Comparison of ENCODE assay signal across 8 cellular contexts in genomic region chr12:111599459-111600295, GRCh38. TPM values are rescaled to one million over a fixed set of nuclear protein-coding genes. Genes with fewer than 3 reads are reported as not detected.
DNase-seq lines count a peak whose midpoint lies in the region; ATAC-seq and TF ChIP-seq lines count a peak whose summit lies in the region.

No MANE protein-coding gene starts in this region.

- no peaks in the 10 kb centered on the region for H3K27me3 ChIP-seq in CD4-positive, CD25-positive, alpha-beta regulatory T cell (ENCODE audit: control insufficient read depth, insufficient read depth, low read length)
- H3K27me3 ChIP-seq in lung (ENCODE audit: control insufficient read depth, insufficient read depth), result no peaks in the 10 kb centered on the region

- peak overlapping the region; percentile 81 for H3K4me3 ChIP-seq in CD4-positive, CD25-positive, alpha-beta regulatory T cell (ENCODE audit: low read depth, low read length)
- H3K4me3 ChIP-seq in lung, result peak overlapping the region; percentile 85

- peak; percentile 73 to 81 for ATAC-seq in CD4-positive, CD25-positive, alpha-beta regulatory T cell (ENCODE audit: low read depth in 2 of 2)
- ATAC-seq in GM19438 (IDR thresholded peaks at IDR 0.05; ENCODE audit: low read depth, unreplicated experiment) (peak; percentile 59), HG03571 (IDR thresholded peaks at IDR 0.05; ENCODE audit: unreplicated experiment) (peak; percentile 60), lung (ENCODE audit: insufficient read depth, low FRiP score) (peak; percentile 81)

- 0 to 1% methylated on average over 55 to 57 of the region's 57 CpGs for WGBS in lung, 2 donors

- H3K27me3 Mint-ChIP-seq in CD4-positive, CD25-positive, alpha-beta regulatory T cell, result peaks cover 20% of the 10 kb centered on the region

- no peaks in the 10 kb centered on the region for H3K36me3 Mint-ChIP-seq in CD4-positive, CD25-positive, alpha-beta regulatory T cell

- no peak for TF ChIP-seq CTCF in lung (IDR thresholded peaks at IDR 0.05; ENCODE audit: control extremely low read depth, extremely low read depth)

- H3K27ac Mint-ChIP-seq in CD4-positive, CD25-positive, alpha-beta regulatory T cell, result peak overlapping the region; percentile 84 to 96 (median 93)

- DNase-seq in CD4-positive, CD25-positive, alpha-beta regulatory T cell, result peak; percentile 83 to 90 (median 88)
- DNase-seq in NCI-H82 treated with DMSO at 0.1 percent for 48 hours (lab: John Stamatoyannopoulos, UW; ENCODE audit: unreplicated experiment), result peak; percentile 83
- peak; percentile 34 to 76 for DNase-seq in activated CD8-positive, alpha-beta memory T cell treated with anti-CD3 and anti-CD28 coated beads for 1 hour (ENCODE audit: extremely low read depth in 1 of 2, low read depth in 1 of 2)
- DNase-seq in effector CD4-positive, alpha-beta T cell, result peak; percentile 80
- DNase-seq in lung (ENCODE audit: low spot score), result peak; percentile 91
- DNase-seq in stimulated activated CD4-positive, alpha-beta T cell treated with anti-CD3 and anti-CD28 coated beads, TNF-alpha, amount 100 ng/mL, for 1 hour (ENCODE audit: low read depth in 3 of 3, low spot score in 1 of 3), result peak; percentile 72 to 76 (median 73)

- no peaks in the 10 kb centered on the region for H3K9me3 ChIP-seq in CD4-positive, CD25-positive, alpha-beta regulatory T cell (ENCODE audit: control insufficient read depth in 2 of 2, low read length in 2 of 2)
- no peaks in the 10 kb centered on the region for H3K9me3 ChIP-seq in lung (ENCODE audit: control insufficient read depth in 2 of 2, insufficient read depth in 1 of 2, low read length in 1 of 2)

- peaks cover 23% of the 10 kb centered on the region for H3K4me1 ChIP-seq in CD4-positive, CD25-positive, alpha-beta regulatory T cell (ENCODE audit: control insufficient read depth, insufficient read depth, low read length, poor library complexity, severe bottlenecking)
- H3K4me1 ChIP-seq in lung (ENCODE audit: control insufficient read depth in 2 of 2, insufficient read depth in 2 of 2, low read length in 2 of 2), result peaks cover 1 to 8% of the 10 kb centered on the region in 2 donors

- no peaks in the 10 kb centered on the region for H3K36me3 ChIP-seq in CD4-positive, CD25-positive, alpha-beta regulatory T cell (ENCODE audit: control insufficient read depth, insufficient read depth, low read length)
- no peaks in the 10 kb centered on the region for H3K36me3 ChIP-seq in lung (ENCODE audit: control insufficient read depth in 2 of 2, insufficient read depth in 2 of 2, low read length in 2 of 2)

- H3K4me3 Mint-ChIP-seq in CD4-positive, CD25-positive, alpha-beta regulatory T cell, result peak overlapping the region; percentile 88 to 94 (median 93)

- no peaks in the 10 kb centered on the region for H3K9me3 Mint-ChIP-seq in CD4-positive, CD25-positive, alpha-beta regulatory T cell

- H3K4me1 Mint-ChIP-seq in CD4-positive, CD25-positive, alpha-beta regulatory T cell, result peaks cover 10 to 39% (median 29%) of the 10 kb centered on the region in 4 donors

- H3K27ac ChIP-seq in CD4-positive, CD25-positive, alpha-beta regulatory T cell (ENCODE audit: insufficient read depth, low read length, poor library complexity, severe bottlenecking), result peak overlapping the region; percentile 73
- peak overlapping the region; percentile 98 to 100 for H3K27ac ChIP-seq in lung (ENCODE audit: low read depth in 1 of 2, low read length in 1 of 2)

RNA-seq across cellular contexts. Expression of gene ATXN2, which starts 0.6 kb away (rescaled TPM):
- 43.1 TPM for total RNA-seq in CD4-positive, CD25-positive, alpha-beta regulatory T cell
- 10 to 100 TPM in 3 of 4 donors, 1 to 10 TPM in 1; 9.7 to 15.5 (median 14.3) TPM for polyA plus RNA-seq in CD4-positive, CD25-positive, alpha-beta regulatory T cell
- 100 to 1,000 TPM in 1 of 2 donors, 10 to 100 TPM in 1; 57.4 to 100 TPM for total RNA-seq in lung
- polyA plus RNA-seq in lung, result 10 to 100 TPM; 18.0 to 29.6 TPM

Comparison
In these comparisons a context has a peak if more than half of its experiments do, and no peak if none do; other contexts are left out.
1. Peak in every context shown above with its lines: DNase-seq, ATAC-seq, H3K4me3 ChIP-seq and H3K27ac ChIP-seq.